ENCODE assay signal across 8 cellular contexts in genomic region chr3:124565013-124565412, GRCh38.
A peak's percentile ranks its signal among the peaks of the same experiment; 100 is the strongest.
DNase-seq lines count a peak whose midpoint lies in the region; ATAC-seq, FAIRE-seq and TF ChIP-seq lines count a peak whose summit lies in the region.

No MANE protein-coding gene starts in this region.

- intact Hi-C loops in activated naive CD4-positive, alpha-beta T cell treated with anti-CD3 and anti-CD28 coated beads for 36 hours (cut with micrococcal nuclease): loop anchor here (1.0 to 2.0 kb wide), 2 partner anchors 124 to 336 kb away; no protein-coding TSS in a partner anchor
- intact Hi-C loops in pancreas (cut with DNase I): loop anchor here (2.0 to 10.0 kb wide), 5 partner anchors 120 to 340 kb away; no protein-coding TSS in a partner anchor

- no peaks in the 10 kb centered on the region for H3K4me1 ChIP-seq in Karpas-422 (ENCODE audit: low read length)
- peaks cover 4 to 10% (median 9%) of the 10 kb centered on the region in 3 donors for H3K4me1 ChIP-seq in pancreas

- H3K27ac ChIP-seq in Karpas-422 (ENCODE audit: low read length) (no peak overlapping the region), RWPE1 (no peak overlapping the region), pancreas (no peak overlapping the region)

- H3K4me3 ChIP-seq in Karpas-422 (ENCODE audit: low read length): no peak overlapping the region
- H3K4me3 ChIP-seq in pancreas: no peak overlapping the region

- TF ChIP-seq CTCF in RWPE1 (conservative IDR thresholded peaks at IDR 0.05; ENCODE audit: low read depth) (peak; percentile 86), pancreas (IDR thresholded peaks at IDR 0.05) (peak; percentile 63 to 91 (median 86))

- no peak for FAIRE-seq in pancreas (lab: Jason Lieb, UNC)

- H3K9ac ChIP-seq in Karpas-422 (ENCODE audit: low read length): no peak overlapping the region

- ATAC-seq in pancreas (peak; percentile 82 to 93 (median 91)), HG02885 (IDR thresholded peaks at IDR 0.05; ENCODE audit: poor library complexity, unreplicated experiment) (no peak), HG02852 (IDR thresholded peaks at IDR 0.05; ENCODE audit: unreplicated experiment) (no peak)

- WGBS in pancreas, 2 donors: 16 to 20% methylated on average over 5 of the region's 5 CpGs

- no peaks in the 10 kb centered on the region for H3K36me3 Mint-ChIP-seq in activated naive CD4-positive, alpha-beta T cell treated with anti-CD3 and anti-CD28 coated beads for 36 hours (ENCODE audit: low read depth)

- H3K9me3 ChIP-seq in Karpas-422 (ENCODE audit: low read length) (no peaks in the 10 kb centered on the region), pancreas (no peaks in the 10 kb centered on the region)

- no peaks in the 10 kb centered on the region for H3K27me3 ChIP-seq in Karpas-422 (ENCODE audit: low read length)
- no peaks in the 10 kb centered on the region for H3K27me3 ChIP-seq in pancreas

- no peak overlapping the region for H2AFZ ChIP-seq in Karpas-422 (ENCODE audit: low read length)

- no peaks in the 10 kb centered on the region for H3K4me1 Mint-ChIP-seq in activated naive CD4-positive, alpha-beta T cell treated with anti-CD3 and anti-CD28 coated beads for 36 hours (ENCODE audit: low read depth)

- H3K27me3 Mint-ChIP-seq in activated naive CD4-positive, alpha-beta T cell treated with anti-CD3 and anti-CD28 coated beads for 36 hours (ENCODE audit: low read depth): no peaks in the 10 kb centered on the region

- POLR2A ChIA-PET in RWPE1 (lab: Yijun Ruan, JAX; ENCODE audit: low non-redundant PET): no interaction called here

- no peaks in the 10 kb centered on the region for H3K9me2 ChIP-seq in Karpas-422 (replicated peaks; ENCODE audit: insufficient read depth, low read length)

- no peaks in the 10 kb centered on the region for H4K20me1 ChIP-seq in Karpas-422 (ENCODE audit: insufficient read depth, low read depth, low read length)

- DNase-seq in DMS53 treated with DMSO at 0.1 percent for 48 hours (lab: John Stamatoyannopoulos, UW; ENCODE audit: unreplicated experiment) (peak; percentile 27), Karpas-422 (peak; percentile 80), RWPE1 (ENCODE audit: low spot score) (peak; percentile 76), globus pallidus (ENCODE audit: low spot score) (peak; percentile 66), pancreas (peak in 5 of 6 donors; percentile 62 to 87 (median 71))
- peak; percentile 68 for DNase-seq in activated naive CD4-positive, alpha-beta T cell treated with anti-CD3 and anti-CD28 coated beads for 36 hours

- CTCF ChIA-PET in RWPE1 (lab: Yijun Ruan, JAX): interaction anchor here (0.6 to 6.2 kb wide), 25 partner anchors 9 to 1489 kb away, joined by 3 to 61 read pairs (median 4); no protein-coding TSS in a partner anchor
- CTCF ChIA-PET in activated naive CD4-positive, alpha-beta T cell treated with anti-CD3 and anti-CD28 coated beads for 36 hours (lab: Charles Lee): interaction anchor here (0.6 to 12.1 kb wide), 9 partner anchors 72 to 247 kb away, joined by 3 to 238 read pairs (median 3); no protein-coding TSS in a partner anchor

- H3K27ac Mint-ChIP-seq in activated naive CD4-positive, alpha-beta T cell treated with anti-CD3 and anti-CD28 coated beads for 36 hours: no peak overlapping the region

- H3K4me3 Mint-ChIP-seq in activated naive CD4-positive, alpha-beta T cell treated with anti-CD3 and anti-CD28 coated beads for 36 hours: no peak overlapping the region

- H3K4me2 ChIP-seq in Karpas-422 (ENCODE audit: low read depth, low read length, poor library complexity, severe bottlenecking): no peak overlapping the region

- no peaks in the 10 kb centered on the region for H3K79me2 ChIP-seq in Karpas-422 (ENCODE audit: low read length)

- H3K36me3 ChIP-seq in Karpas-422 (ENCODE audit: insufficient read depth, low read length): no peaks in the 10 kb centered on the region
- no peaks in the 10 kb centered on the region for H3K36me3 ChIP-seq in pancreas

- H3K9me3 Mint-ChIP-seq in activated naive CD4-positive, alpha-beta T cell treated with anti-CD3 and anti-CD28 coated beads for 36 hours: no peaks in the 10 kb centered on the region

Comparison
In these comparisons a context has a peak if more than half of its experiments do, and no peak if none do; other contexts are left out.
1. DNase-seq: peak in every context shown above with its lines; median percentile 80 in Karpas-422; 76 in RWPE1; 71 in pancreas; 68 in activated naive CD4-positive, alpha-beta T cell treated with anti-CD3 and anti-CD28 coated beads for 36 hours; 66 in globus pallidus; 27 in DMS53 treated with DMSO at 0.1 percent for 48 hours.
2. ATAC-seq: peak in pancreas (4 of 4); none in HG02885 (single experiment) and HG02852 (single experiment).